Comparison of ENCODE assay signal across 12 cellular contexts in genomic region chr2:157479081-157480027, GRCh38. TPM values are rescaled to one million over a fixed set of nuclear protein-coding genes. Genes with fewer than 3 reads are reported as not detected.
DNase-seq lines count a peak whose midpoint lies in the region; ATAC-seq and TF ChIP-seq lines count a peak whose summit lies in the region.
"Had no signal": no experiment of that assay in that cellular context is flagged by ENCODE, and none has a peak within 500 bp of the region (broad histone marks: within the 10 kb centered on the region; RNA-seq: fewer than 3 reads in every experiment).

No MANE protein-coding gene starts in this region.

- H3K4me3 ChIP-seq in uterus, result no peak overlapping the region

- no peak for DNase-seq in left ventricle myocardium superior
- DNase-seq in erythroblast (lab: John Stamatoyannopoulos, UW), result no peak
- no peak for DNase-seq in effector memory CD8-positive, alpha-beta T cell
- DNase-seq in uterus, result no peak
- DNase-seq: DMS79 treated with DMSO at 0.1 percent for 48 hours; NCI-H1417 treated with DMSO at 0.1 percent for 48 hours; nephron progenitor cell; stimulated activated CD4-positive, alpha-beta T cell treated with anti-CD3 and anti-CD28 coated beads, Interleukin-12 subunit alpha, Interleukin-12 subunit beta, amount 100 ng/mL, for 4 hours had no signal

- H3K36me3 Mint-ChIP-seq in effector memory CD8-positive, alpha-beta T cell (ENCODE audit: insufficient read depth), result no peaks in the 10 kb centered on the region
- H3K36me3 Mint-ChIP-seq: WTC11 had no signal

- ATAC-seq in GM18867 (IDR thresholded peaks at IDR 0.05; ENCODE audit: unreplicated experiment) (peak; percentile 41), GM21381 (IDR thresholded peaks at IDR 0.05; ENCODE audit: unreplicated experiment) (peak; percentile 39), HG03558 (IDR thresholded peaks at IDR 0.05; ENCODE audit: extremely low read depth, unreplicated experiment) (peak; percentile 33), left ventricle myocardium superior (peak; percentile 64)
- no peak for ATAC-seq in effector memory CD8-positive, alpha-beta T cell (replicated peaks)
- ATAC-seq: WTC11 had no signal

- no peaks in the 10 kb centered on the region for H3K9me3 ChIP-seq in uterus

- peaks cover 10% of the 10 kb centered on the region in 2 donors for H3K4me1 Mint-ChIP-seq in effector memory CD8-positive, alpha-beta T cell (ENCODE audit: low read depth in 2 of 2)
- H3K4me1 Mint-ChIP-seq: nephron progenitor cell, WTC11 had no signal

- TF ChIP-seq POLR2A in erythroblast (IDR thresholded peaks at IDR 0.05; ENCODE audit: low read length), result no peak
- no peak for TF ChIP-seq POLR2A in uterus (IDR thresholded peaks at IDR 0.05)

- H3K9me3 Mint-ChIP-seq in effector memory CD8-positive, alpha-beta T cell, result no peaks in the 10 kb centered on the region

- H3K27ac ChIP-seq in uterus, result no peak overlapping the region

- no peaks in the 10 kb centered on the region for H3K36me3 ChIP-seq in uterus

- no peak for TF ChIP-seq CTCF in uterus (IDR thresholded peaks at IDR 0.05)

- peak overlapping the region in 1 of 2 donors; percentile 75 for H3K27ac Mint-ChIP-seq in effector memory CD8-positive, alpha-beta T cell
- H3K27ac Mint-ChIP-seq: nephron progenitor cell, WTC11 had no signal

- no peaks in the 10 kb centered on the region for H3K27me3 Mint-ChIP-seq in effector memory CD8-positive, alpha-beta T cell

- intact Hi-C loops in left ventricle myocardium superior (cut with micrococcal nuclease), result no loop called here
- intact Hi-C loops in uterus (cut with DNase I; ENCODE audit: low total_unique reads), result no loop called here

- no peaks in the 10 kb centered on the region for H3K27me3 ChIP-seq in uterus

- H3K4me1 ChIP-seq in uterus, result no peaks in the 10 kb centered on the region

- no peak overlapping the region for H3K4me3 Mint-ChIP-seq in effector memory CD8-positive, alpha-beta T cell
- H3K4me3 Mint-ChIP-seq: nephron progenitor cell, WTC11 had no signal

RNA-seq across cellular contexts. Expression of gene CYTIP, which starts 35.5 kb away (rescaled TPM):
- 1.2 TPM for total RNA-seq in left ventricle myocardium superior
- 1 to 10 TPM in 2 of 4 donors, under 1 TPM in 1, not detected in 1; 0.26 to 5.5 (median 2.6) TPM for total RNA-seq in uterus
